Comparison of ENCODE assay signal across 7 cellular contexts in the genomic region with DNA sequence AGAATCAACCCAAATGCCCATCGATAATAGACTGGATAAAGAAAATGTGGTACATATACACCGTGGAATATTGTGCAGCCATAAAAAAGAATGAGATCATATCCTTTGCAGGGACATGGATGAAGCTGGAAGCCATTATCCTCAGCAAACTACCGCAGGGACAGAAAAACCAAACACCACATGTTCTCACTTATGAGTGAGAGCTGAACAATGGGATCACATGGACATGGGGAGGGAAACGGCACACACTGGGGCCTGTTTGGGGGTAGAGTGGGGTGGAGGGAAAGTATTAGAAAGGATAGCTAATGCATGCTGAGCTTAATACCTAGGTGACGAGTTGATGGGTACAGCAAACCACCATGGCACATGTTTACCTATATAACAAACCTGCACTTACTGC.
DNase-seq lines count a peak whose midpoint lies in the region; TF ChIP-seq lines count a peak whose summit lies in the region.
"Not testable (repeated sequence)": the region's sequence is repeated elsewhere in the genome, so short reads cannot be mapped to it uniquely, and the experiment has no call there.

No MANE protein-coding gene starts in this region.

- peaks cover 20% of the 10 kb centered on the region for H3K4me1 Mint-ChIP-seq in activated T-helper 2 cell treated with anti-CD3 and anti-CD28 coated beads, Interferon-gamma antibody, Interleukin-2, Interleukin-4, amounts not matched to agents 10 μg/mL and 5 μg/mL and 100 μg/mL, durations not matched to agents 14 hours and 24 hours and 36 hours (ENCODE audit: low read depth)
- H3K4me1 Mint-ChIP-seq in endothelial cell (ENCODE audit: unreplicated experiment) (peaks cover 54% of the 10 kb centered on the region), immature natural killer cell (peaks cover 43 to 44% of the 10 kb centered on the region in 2 donors), neural crest cell (peaks cover 48% of the 10 kb centered on the region)

- H3K36me3 ChIP-seq in HEK293 (ENCODE audit: control insufficient read depth in 2 of 2, insufficient read depth in 1 of 2, low read length in 2 of 2); SJSA1; tibial artery: not testable (repeated sequence)

- POLR2A ChIA-PET in HEK293 (lab: Yijun Ruan, JAX), result not testable (repeated sequence)

- H3K36me3 Mint-ChIP-seq in activated T-helper 2 cell treated with anti-CD3 and anti-CD28 coated beads, Interferon-gamma antibody, Interleukin-2, Interleukin-4, amounts not matched to agents 10 μg/mL and 5 μg/mL and 100 μg/mL, durations not matched to agents 14 hours and 24 hours and 36 hours (ENCODE audit: low read depth); endothelial cell (ENCODE audit: low read depth, unreplicated experiment); immature natural killer cell; neural crest cell (ENCODE audit: low read depth): not testable (repeated sequence)

- DNase-seq in SJSA1 (ENCODE audit: low read depth in 1 of 2, low spot score in 2 of 2); activated T-helper 2 cell treated with anti-CD3 and anti-CD28 coated beads, Interferon-gamma antibody, Interleukin-2, Interleukin-4, amounts not matched to agents 10 μg/mL and 5 μg/mL and 100 μg/mL, durations not matched to agents 14 hours and 24 hours and 36 hours (ENCODE audit: low spot score); endothelial cell (ENCODE audit: low spot score); immature natural killer cell; neural crest cell (ENCODE audit: low read depth, low spot score); tibial artery: not testable (repeated sequence)

- peak overlapping the region; percentile 25 for H3K27ac Mint-ChIP-seq in activated T-helper 2 cell treated with anti-CD3 and anti-CD28 coated beads, Interferon-gamma antibody, Interleukin-2, Interleukin-4, amounts not matched to agents 10 μg/mL and 5 μg/mL and 100 μg/mL, durations not matched to agents 14 hours and 24 hours and 36 hours
- peak overlapping the region; percentile 55 for H3K27ac Mint-ChIP-seq in endothelial cell (ENCODE audit: unreplicated experiment)
- H3K27ac Mint-ChIP-seq in immature natural killer cell, result peak overlapping the region; percentile 57 to 98 (median 86)
- peak overlapping the region; percentile 53 for H3K27ac Mint-ChIP-seq in neural crest cell (ENCODE audit: unreplicated experiment)

- intact Hi-C loops in activated T-helper 2 cell treated with anti-CD3 and anti-CD28 coated beads, Interferon-gamma antibody, Interleukin-2, Interleukin-4, amounts not matched to agents 10 μg/mL and 5 μg/mL and 100 μg/mL, durations not matched to agents 14 hours and 24 hours and 36 hours (cut with micrococcal nuclease); tibial artery (cut with DNase I; ENCODE audit: low total_unique reads): not testable (repeated sequence)

- not testable (repeated sequence) for H3K27me3 Mint-ChIP-seq in activated T-helper 2 cell treated with anti-CD3 and anti-CD28 coated beads, Interferon-gamma antibody, Interleukin-2, Interleukin-4, amounts not matched to agents 10 μg/mL and 5 μg/mL and 100 μg/mL, durations not matched to agents 14 hours and 24 hours and 36 hours (ENCODE audit: low read depth); neural crest cell (ENCODE audit: low read depth)
- H3K27me3 Mint-ChIP-seq in endothelial cell (ENCODE audit: unreplicated experiment) (peaks cover 18% of the 10 kb centered on the region), immature natural killer cell (ENCODE audit: low read depth in 3 of 3) (peaks cover 0 to 10% (median 2%) of the 10 kb centered on the region in 3 donors)

- not testable (repeated sequence) for TF ChIP-seq CTCF in HEK293 (tag by site-specific recombination; IDR thresholded peaks at IDR 0.05); endothelial cell (IDR thresholded peaks at IDR 0.05; ENCODE audit: unreplicated experiment); neural crest cell (conservative IDR thresholded peaks at IDR 0.05); tibial artery (IDR thresholded peaks at IDR 0.05)

- H3K4me3 ChIP-seq in HEK293 (ENCODE audit: low read depth, low read length); SJSA1; tibial artery: not testable (repeated sequence)

- CTCF ChIA-PET in HEK293 (lab: Yijun Ruan, JAX), result interaction anchor here (0.5 to 1.3 kb wide), 6 partner anchors 9 to 723 kb away, joined by 3 to 4 read pairs (median 3); no protein-coding TSS in a partner anchor

- not testable (repeated sequence) for H3K9me3 Mint-ChIP-seq in activated T-helper 2 cell treated with anti-CD3 and anti-CD28 coated beads, Interferon-gamma antibody, Interleukin-2, Interleukin-4, amounts not matched to agents 10 μg/mL and 5 μg/mL and 100 μg/mL, durations not matched to agents 14 hours and 24 hours and 36 hours; endothelial cell (ENCODE audit: unreplicated experiment); immature natural killer cell; neural crest cell

- H3K4me1 ChIP-seq in HEK293 (ENCODE audit: control insufficient read depth, insufficient read depth, low read length), result not testable (repeated sequence)
- H3K4me1 ChIP-seq in SJSA1 (replicated peaks) (peaks cover 31% of the 10 kb centered on the region), tibial artery (peaks cover 0 to 51% (median 39%) of the 10 kb centered on the region in 4 donors)

- not testable (repeated sequence) for H3K4me3 Mint-ChIP-seq in activated T-helper 2 cell treated with anti-CD3 and anti-CD28 coated beads, Interferon-gamma antibody, Interleukin-2, Interleukin-4, amounts not matched to agents 10 μg/mL and 5 μg/mL and 100 μg/mL, durations not matched to agents 14 hours and 24 hours and 36 hours (ENCODE audit: low read depth); endothelial cell (ENCODE audit: unreplicated experiment); neural crest cell
- peak overlapping the region in 4 of 5 donors; percentile 67 to 84 (median 74) for H3K4me3 Mint-ChIP-seq in immature natural killer cell

- not testable (repeated sequence) for H3K27me3 ChIP-seq in SJSA1 (replicated peaks); tibial artery

- not testable (repeated sequence) for H3K27ac ChIP-seq in HEK293 (ENCODE audit: extremely low read depth, low read depth, low read length)
- H3K27ac ChIP-seq in SJSA1, result peak overlapping the region; percentile 14; the same call in 1 of the 2 replicates
- H3K27ac ChIP-seq in tibial artery, result peak overlapping the region; percentile 80 to 85

- H3K9me3 ChIP-seq in HEK293 (ENCODE audit: control insufficient read depth, insufficient read depth, low read depth, low read length); SJSA1 (replicated peaks); tibial artery: not testable (repeated sequence)

TF ChIP-seq in HEK293, 187 proteins besides CTCF, POLR2A, EP300 and RAD21:
- TF ChIP-seq, protein P1, sequence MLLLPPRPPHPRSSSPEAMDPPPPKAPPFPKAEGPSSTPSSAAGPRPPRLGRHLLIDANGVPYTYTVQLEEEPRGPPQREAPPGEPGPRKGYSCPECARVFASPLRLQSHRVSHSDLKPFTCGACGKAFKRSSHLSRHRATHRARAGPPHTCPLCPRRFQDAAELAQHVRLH (tag by site-specific recombination; IDR thresholded peaks at IDR 0.05), result 0 out of 2 replicates have a peak, but pooled peaks have one; percentile 10
- TF ChIP-seq ZNF146 (tag by site-specific recombination; IDR thresholded peaks at IDR 0.05), result peak; percentile 83

Comparison
In these comparisons a context has a peak if more than half of its experiments do, and no peak if none do; other contexts are left out.
1. H3K27ac Mint-ChIP-seq: peak in every context shown above with its lines; median percentile 86 in immature natural killer cell; 55 in endothelial cell; 53 in neural crest cell; 25 in activated T-helper 2 cell treated with anti-CD3 and anti-CD28 coated beads, Interferon-gamma antibody, Interleukin-2, Interleukin-4, amounts not matched to agents 10 μg/mL and 5 μg/mL and 100 μg/mL, durations not matched to agents 14 hours and 24 hours and 36 hours.